ENCODE assay signal across 15 cellular contexts in the genomic region with DNA sequence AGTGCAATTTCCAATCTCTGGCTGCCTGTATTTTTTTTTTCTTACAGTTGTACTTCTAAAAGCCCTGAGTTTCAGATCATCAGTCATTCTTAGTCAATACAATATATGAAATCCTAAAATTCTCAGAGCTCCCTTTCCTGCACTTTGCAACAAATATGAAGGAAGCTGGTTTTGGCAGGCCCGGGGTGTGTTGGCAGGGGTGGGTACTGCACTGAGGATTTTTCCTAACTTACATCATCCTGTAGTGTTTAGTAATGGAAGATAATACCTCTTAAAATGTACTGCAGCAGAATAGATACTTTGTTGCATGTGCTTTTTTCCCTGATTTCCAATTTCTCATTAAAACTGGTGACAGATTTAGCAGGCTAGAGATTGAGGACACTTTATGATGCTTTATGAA.
"Had no signal": no experiment of that assay in that cellular context is flagged by ENCODE, and none has a peak within 500 bp of the region (broad histone marks: within the 10 kb centered on the region; RNA-seq: fewer than 3 reads in every experiment).

No MANE protein-coding gene starts in this region.

- H3K4me1 ChIP-seq: gastrocnemius medialis, heart right ventricle, right atrium auricular region, tibial nerve, upper lobe of right lung had no signal

- ATAC-seq: effector memory CD8-positive, alpha-beta T cell; gastrocnemius medialis; heart right ventricle; natural killer cell; stimulated activated memory B cell treated with anti-CD40 and anti-IgM and Interleukin-4, amounts not matched to agents 10 μg/mL and 1 μg/mL and 100 μg/mL, for 72 hours; upper lobe of right lung had no signal

- H3K9me3 ChIP-seq: gastrocnemius medialis, ovary, right atrium auricular region, upper lobe of right lung had no signal

- DNase-seq: effector memory CD8-positive, alpha-beta T cell; gastrocnemius medialis; heart right ventricle; hypothalamus; kidney glomerular epithelial cell; mammary epithelial cell; natural killer cell; ovary; small intestine; stimulated activated CD4-positive, alpha-beta T cell treated with anti-CD3 and anti-CD28 coated beads, Interleukin-4, amount 100 ng/mL, for 1 hour; stimulated activated CD8-positive, alpha-beta memory T cell treated with anti-CD3 and anti-CD28 coated beads, Interleukin-4, amount 100 ng/mL, for 48 hours; upper lobe of right lung had no signal

- H3K27me3 ChIP-seq: gastrocnemius medialis, heart right ventricle, ovary, right atrium auricular region, tibial nerve, upper lobe of right lung had no signal

- H3K27ac ChIP-seq: gastrocnemius medialis, heart right ventricle, ovary, right atrium auricular region, tibial nerve, upper lobe of right lung had no signal

- H3K4me3 ChIP-seq: gastrocnemius medialis, heart right ventricle, ovary, right atrium auricular region, tibial nerve, upper lobe of right lung had no signal

- H3K36me3 ChIP-seq: gastrocnemius medialis, heart right ventricle, ovary, right atrium auricular region, tibial nerve, upper lobe of right lung had no signal
